22 cellular contexts compared by ENCODE assay signal in genomic region chr17:81460856-81461460, GRCh38. TPM values are rescaled to one million over a fixed set of nuclear protein-coding genes. Genes with fewer than 3 reads are reported as not detected.
DNase-seq lines count a peak whose midpoint lies in the region; ATAC-seq and TF ChIP-seq lines count a peak whose summit lies in the region.
"Had no signal": no experiment of that assay in that cellular context is flagged by ENCODE, and none has a peak within 500 bp of the region (broad histone marks: within the 10 kb centered on the region; RNA-seq: fewer than 3 reads in every experiment).

No MANE protein-coding gene starts in this region.

- peaks cover 0 to 5% of the 10 kb centered on the region in 2 donors for H3K4me1 Mint-ChIP-seq in natural killer cell treated with Interleukin-12 subunit alpha and Interleukin-12 subunit beta and Interleukin-15 and Interleukin-18, amount 100 ng/mL, for 72 hours (ENCODE audit: low read depth in 2 of 2)
- no peaks in the 10 kb centered on the region for H3K4me1 Mint-ChIP-seq in activated T-helper 17 cell treated with anti-CD3 and anti-CD28 coated beads, Interleukin-2, amount 50 U/mL, for 72 hours

- no peaks in the 10 kb centered on the region for H3K27me3 Mint-ChIP-seq in natural killer cell treated with Interleukin-12 subunit alpha and Interleukin-12 subunit beta and Interleukin-15 and Interleukin-18, amount 100 ng/mL, for 72 hours
- H3K27me3 Mint-ChIP-seq in activated T-helper 17 cell treated with anti-CD3 and anti-CD28 coated beads, Interleukin-2, amount 50 U/mL, for 72 hours, result no peaks in the 10 kb centered on the region
- H3K27me3 Mint-ChIP-seq: B cell had no signal

- H3K36me3 Mint-ChIP-seq in natural killer cell treated with Interleukin-12 subunit alpha and Interleukin-12 subunit beta and Interleukin-15 and Interleukin-18, amount 100 ng/mL, for 72 hours, result no peaks in the 10 kb centered on the region
- no peaks in the 10 kb centered on the region for H3K36me3 Mint-ChIP-seq in activated T-helper 17 cell treated with anti-CD3 and anti-CD28 coated beads, Interleukin-2, amount 50 U/mL, for 72 hours (ENCODE audit: low read depth)

- TF ChIP-seq CTCF in epithelial cell of esophagus (IDR thresholded peaks at IDR 0.05; ENCODE audit: insufficient read depth, low read depth, low read length, missing control alignments), result no peak

- H3K27ac Mint-ChIP-seq in natural killer cell treated with Interleukin-12 subunit alpha and Interleukin-12 subunit beta and Interleukin-15 and Interleukin-18, amount 100 ng/mL, for 72 hours, result no peak overlapping the region
- no peak overlapping the region for H3K27ac Mint-ChIP-seq in activated T-helper 17 cell treated with anti-CD3 and anti-CD28 coated beads, Interleukin-2, amount 50 U/mL, for 72 hours
- H3K27ac Mint-ChIP-seq: B cell had no signal

- H3K9me3 Mint-ChIP-seq in natural killer cell treated with Interleukin-12 subunit alpha and Interleukin-12 subunit beta and Interleukin-15 and Interleukin-18, amount 100 ng/mL, for 72 hours, result no peaks in the 10 kb centered on the region
- H3K9me3 Mint-ChIP-seq in activated T-helper 17 cell treated with anti-CD3 and anti-CD28 coated beads, Interleukin-2, amount 50 U/mL, for 72 hours, result no peaks in the 10 kb centered on the region

- ATAC-seq in natural killer cell treated with Interleukin-12 subunit alpha and Interleukin-12 subunit beta and Interleukin-15 and Interleukin-18, amount 100 ng/mL, for 72 hours, result peak; percentile 29 to 76
- no peak for ATAC-seq in left lobe of liver
- ATAC-seq in activated T-helper 17 cell treated with anti-CD3 and anti-CD28 coated beads, Interleukin-2, amount 50 U/mL, for 72 hours (replicated peaks), result no peak

- H3K4me3 Mint-ChIP-seq in natural killer cell treated with Interleukin-12 subunit alpha and Interleukin-12 subunit beta and Interleukin-15 and Interleukin-18, amount 100 ng/mL, for 72 hours, result no peak overlapping the region
- no peak overlapping the region for H3K4me3 Mint-ChIP-seq in activated T-helper 17 cell treated with anti-CD3 and anti-CD28 coated beads, Interleukin-2, amount 50 U/mL, for 72 hours
- H3K4me3 Mint-ChIP-seq: B cell had no signal

- DNase-seq in NCI-H2081 (lab: John Stamatoyannopoulos, UW), result peak; percentile 27 to 42
- DNase-seq in NCI-H2081 treated with DMSO at 0.1 percent for 48 hours (lab: John Stamatoyannopoulos, UW), result no peak
- DNase-seq in Kasumi-1 (lab: John Stamatoyannopoulos, UW), result peak; percentile 86 to 88
- DNase-seq in epithelial cell of esophagus (ENCODE audit: low read depth), result peak; percentile 48
- DNase-seq in natural killer cell treated with Interleukin-12 subunit alpha and Interleukin-12 subunit beta and Interleukin-15 and Interleukin-18, amount 100 ng/mL, for 72 hours (ENCODE audit: low spot score), result no peak
- DNase-seq in left lobe of liver (ENCODE audit: low spot score), result no peak
- no peak for DNase-seq in NCI-H345 treated with DMSO at 0.1 percent for 48 hours (lab: John Stamatoyannopoulos, UW; ENCODE audit: unreplicated experiment)
- DNase-seq: 8988T; activated effector memory CD4-positive, alpha-beta T cell treated with Interleukin-2 at 50 U/mL for 16 hours; brain microvascular endothelial cell; foreskin melanocyte; H7; left cardiac atrium; NCI-H1417; NCI-H69; PC-9; sigmoid colon; stimulated activated naive CD4-positive, alpha-beta T cell treated with Interleukin-2 at 50 U/mL for 16 hours; T-helper 9 cell; tibial artery had no signal

- no peak overlapping the region for H3K4me3 ChIP-seq in epithelial cell of esophagus (ENCODE audit: low read length)
- H3K4me3 ChIP-seq: PC-9, sigmoid colon, tibial artery had no signal

RNA-seq across cellular contexts. Expression of gene ACTG1, which starts 51.6 kb away (rescaled TPM):
- 1,000 to 10,000 TPM; 4,962 to 5,145 TPM for total RNA-seq in natural killer cell treated with Interleukin-12 subunit alpha and Interleukin-12 subunit beta and Interleukin-15 and Interleukin-18, amount 100 ng/mL, for 72 hours
- 264 TPM for total RNA-seq in left lobe of liver
- total RNA-seq in activated T-helper 17 cell treated with anti-CD3 and anti-CD28 coated beads, Interleukin-2, amount 50 U/mL, for 72 hours, result 1,000 to 10,000 TPM; 4,457 to 7,394 TPM

Comparison
In these comparisons a context has a peak if more than half of its experiments do, and no peak if none do; other contexts are left out.
1. DNase-seq: peak in NCI-H2081 (2 of 2), Kasumi-1 (2 of 2) and epithelial cell of esophagus (single experiment); none in NCI-H2081 treated with DMSO at 0.1 percent for 48 hours (single experiment), natural killer cell treated with Interleukin-12 subunit alpha and Interleukin-12 subunit beta and Interleukin-15 and Interleukin-18, amount 100 ng/mL, for 72 hours (single experiment), left lobe of liver (single experiment) and NCI-H345 treated with DMSO at 0.1 percent for 48 hours (single experiment).
2. ATAC-seq: peak in natural killer cell treated with Interleukin-12 subunit alpha and Interleukin-12 subunit beta and Interleukin-15 and Interleukin-18, amount 100 ng/mL, for 72 hours (2 of 2); none in left lobe of liver (single experiment) and activated T-helper 17 cell treated with anti-CD3 and anti-CD28 coated beads, Interleukin-2, amount 50 U/mL, for 72 hours (single experiment).
3. RNA of gene ACTG1, which starts 51.6 kb away (total RNA-seq): 4,457 to 7,394 TPM in activated T-helper 17 cell treated with anti-CD3 and anti-CD28 coated beads, Interleukin-2, amount 50 U/mL, for 72 hours and 4,962 to 5,145 TPM in natural killer cell treated with Interleukin-12 subunit alpha and Interleukin-12 subunit beta and Interleukin-15 and Interleukin-18, amount 100 ng/mL, for 72 hours; 264 TPM in left lobe of liver (single experiment); every median in the first group is over 10 times any median in the second.